ENCODE assay signal across 26 cellular contexts in the genomic region with DNA sequence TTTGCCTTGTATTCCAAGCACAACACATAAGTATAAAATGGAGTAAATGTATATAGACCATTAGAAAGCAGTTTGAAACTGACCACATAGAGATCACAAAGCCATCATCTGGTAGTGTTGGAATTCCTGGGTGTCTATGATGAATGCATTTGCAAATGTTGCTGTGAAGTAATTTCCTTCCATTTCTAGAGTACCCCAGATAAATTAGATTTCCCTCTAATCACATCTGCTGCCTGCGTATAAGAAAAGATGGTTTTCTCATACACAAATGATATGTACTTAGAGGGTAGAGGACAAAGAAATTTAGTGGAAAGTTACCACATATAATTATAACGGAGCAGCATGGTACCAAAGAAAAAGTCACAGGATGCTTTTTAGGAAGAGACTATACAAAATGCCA.
"Had no signal": no experiment of that assay in that cellular context is flagged by ENCODE, and none has a peak within 500 bp of the region (broad histone marks: within the 10 kb centered on the region; RNA-seq: fewer than 3 reads in every experiment).

No MANE protein-coding gene starts in this region.

- ATAC-seq: stimulated activated effector memory CD8-positive, alpha-beta T cell treated with anti-CD3 and anti-CD28 coated beads, Interleukin-12 subunit alpha, Interleukin-12 subunit beta, amount 100 ng/mL, for 72 hours; stimulated activated memory B cell treated with anti-CD40 and anti-IgM and Interleukin-4, amounts not matched to agents 10 μg/mL and 1 μg/mL and 100 μg/mL, for 72 hours; stimulated activated naive B cell treated with anti-CD40 and anti-IgM and Interleukin-4, amounts not matched to agents 10 μg/mL and 1 μg/mL and 100 μg/mL, for 72 hours; stimulated activated naive CD8-positive, alpha-beta T cell treated with anti-CD3 and anti-CD28 coated beads, Interleukin-15, amount 100 ng/mL, for 72 hours; stimulated activated naive CD8-positive, alpha-beta T cell treated with anti-CD3 and anti-CD28 coated beads, Interleukin-15, Interleukin-2, amounts not matched to agents 100 U/mL and 50 U/mL, for 24 hours; upper lobe of right lung had no signal

- H3K4me3 ChIP-seq: stomach, suprapubic skin, testis, thoracic aorta, thyroid gland, tibial artery, tibial nerve, transverse colon, upper lobe of left lung, upper lobe of right lung, uterus, vagina had no signal

- H3K36me3 ChIP-seq: stomach, suprapubic skin, thoracic aorta, thyroid gland, tibial artery, tibial nerve, transverse colon, upper lobe of left lung, upper lobe of right lung, uterus, vagina had no signal

- H3K27me3 ChIP-seq: stomach, suprapubic skin, testis, thyroid gland, tibial nerve, transverse colon, upper lobe of left lung, upper lobe of right lung, uterus, vagina had no signal

- H3K4me1 ChIP-seq: stomach, suprapubic skin, testis, thyroid gland, tibial artery, tibial nerve, transverse colon, upper lobe of left lung, upper lobe of right lung, uterus, vagina had no signal

- H3K9me3 ChIP-seq: stomach, suprapubic skin, testis, thoracic aorta, thyroid gland, tibial artery, tibial nerve, transverse colon, upper lobe of left lung, upper lobe of right lung, uterus, vagina had no signal

- H3K27ac ChIP-seq: stomach, suprapubic skin, testis, thoracic aorta, thyroid gland, tibial artery, tibial nerve, transverse colon, upper lobe of left lung, upper lobe of right lung, uterus, vagina had no signal

- DNase-seq: stimulated activated CD4-positive, alpha-beta T cell treated with anti-CD3 and anti-CD28 coated beads, Interleukin-2, amount 100 ng/mL, for 48 hours; stimulated activated CD4-positive, alpha-beta T cell treated with anti-CD3 and anti-CD28 coated beads, Interleukin-4, amount 100 ng/mL, for 1 hour; stimulated activated CD4-positive, alpha-beta T cell treated with anti-CD3 and anti-CD28 coated beads, Interleukin-4, amount 100 ng/mL, for 24 hours; stimulated activated CD4-positive, alpha-beta T cell treated with anti-CD3 and anti-CD28 coated beads, Interleukin-4, amount 100 ng/mL, for 4 hours; stimulated activated CD8-positive, alpha-beta memory T cell treated with anti-CD3 and anti-CD28 coated beads, Interleukin-4, amount 100 ng/mL, for 48 hours; stimulated activated naive B cell treated with anti-CD40 and anti-IgM and Interleukin-4, amounts not matched to agents 10 μg/mL and 1 μg/mL and 100 μg/mL, for 72 hours; stimulated activated naive CD4-positive, alpha-beta T cell; stimulated activated naive CD4-positive, alpha-beta T cell treated with Interleukin-2 at 50 U/mL for 16 hours; stimulated activated naive CD8-positive, alpha-beta T cell treated with anti-CD3 and anti-CD28 coated beads, Interleukin-15, amount 100 ng/mL, for 72 hours; stimulated activated naive CD8-positive, alpha-beta T cell treated with anti-CD3 and anti-CD28 coated beads, Interleukin-15, Interleukin-2, amounts not matched to agents 100 U/mL and 50 U/mL, for 24 hours; stomach; substantia nigra; testis; thyroid gland; tibial artery; transverse colon; trophoblast cell; upper lobe of left lung; upper lobe of right lung; uterus had no signal
